In the genomic region with DNA sequence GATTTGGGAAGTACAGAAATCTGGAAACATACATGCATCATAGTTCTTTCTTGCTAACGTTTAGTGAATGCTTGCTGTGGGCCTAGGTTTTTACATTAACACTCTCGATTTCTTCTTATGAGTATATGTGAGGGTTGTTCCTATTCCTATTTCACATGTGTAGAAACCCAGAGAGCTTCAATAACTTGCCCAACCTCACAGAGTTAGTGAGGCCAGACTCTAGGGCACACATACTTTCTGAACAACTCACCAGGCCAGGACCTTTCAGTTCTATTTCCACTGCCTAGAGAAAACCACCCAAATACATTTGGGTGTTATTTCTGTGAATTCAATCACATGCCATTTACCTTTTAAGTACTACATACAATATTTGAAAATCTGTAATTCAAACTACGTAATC, we compare ENCODE assay signal across 13 cellular contexts. TPM values are rescaled to one million over a fixed set of nuclear protein-coding genes. Genes with fewer than 3 reads are reported as not detected.
DNase-seq lines count a peak whose midpoint lies in the region; ATAC-seq and TF ChIP-seq lines count a peak whose summit lies in the region.
"Had no signal": no experiment of that assay in that cellular context is flagged by ENCODE, and none has a peak within 500 bp of the region (broad histone marks: within the 10 kb centered on the region; RNA-seq: fewer than 3 reads in every experiment).

No MANE protein-coding gene starts in this region.

- H3K36me3 Mint-ChIP-seq in osteocyte (ENCODE audit: unreplicated experiment) = no peaks in the 10 kb centered on the region

- H3K4me3 ChIP-seq in HCT116 (replicated peaks in 1 of 2; ENCODE audit: low read depth in 1 of 2, low read length in 2 of 2) = no peak overlapping the region
- no peak overlapping the region for H3K4me3 ChIP-seq in vagina
- H3K4me3 ChIP-seq: right lobe of liver had no signal

- peak; percentile 95 for ATAC-seq in GM18870 (IDR thresholded peaks at IDR 0.05; ENCODE audit: unreplicated experiment)
- ATAC-seq in HCT116 = peak; percentile 42; the same call in 1 of the 2 replicates
- peak; percentile 92 for ATAC-seq in HG03469 (IDR thresholded peaks at IDR 0.05; ENCODE audit: unreplicated experiment)
- ATAC-seq in foreskin keratinocyte = no peak
- ATAC-seq: HepG2, left ventricle myocardium superior, right lobe of liver had no signal

- no TSS peak for BruUV-seq in HCT116 (replicated peaks; lab: Mats Ljungman, UMichigan)

- H3K27me3 Mint-ChIP-seq in osteocyte (ENCODE audit: unreplicated experiment) = peaks cover 31% of the 10 kb centered on the region

- H3K4me1 ChIP-seq in HCT116 (ENCODE audit: control insufficient read depth in 1 of 2, insufficient read depth in 2 of 2, low read length in 2 of 2) (peaks cover 3 to 10% of the 10 kb centered on the region in 2 experiments; a peak in 1 of 4 replicates), foreskin keratinocyte (no peaks in the 10 kb centered on the region), vagina (peaks cover 11% of the 10 kb centered on the region)
- H3K4me1 ChIP-seq: right lobe of liver had no signal

- H3K36me3 ChIP-seq in HCT116 (ENCODE audit: control insufficient read depth in 1 of 2, insufficient read depth in 2 of 2, low read length in 2 of 2) = no peaks in the 10 kb centered on the region
- H3K36me3 ChIP-seq in vagina = no peaks in the 10 kb centered on the region
- H3K36me3 ChIP-seq: right lobe of liver had no signal

- TF ChIP-seq RAD21 in HCT116 (IDR thresholded peaks at IDR 0.05; ENCODE audit: low read depth) = no peak

- intact Hi-C loops in HCT116 (cut with micrococcal nuclease) (no loop called here), vagina (cut with DNase I) (no loop called here)

- H3K79me2 ChIP-seq in HCT116 (ENCODE audit: insufficient read depth, low read length) = no peaks in the 10 kb centered on the region

- POLR2A ChIA-PET in HCT116 (lab: Charles Lee) = no interaction called here

- TF ChIP-seq CTCF in HCT116 (IDR thresholded peaks at IDR 0.05 in 2 of 3, conservative IDR thresholded peaks at IDR 0.05 in 1 of 3; ENCODE audit: borderline replicate concordance in 1 of 3, insufficient read depth in 1 of 3, low read depth in 2 of 3, low read length in 2 of 3) (no peak), osteocyte (IDR thresholded peaks at IDR 0.05) (no peak), foreskin keratinocyte (conservative IDR thresholded peaks at IDR 0.05) (no peak), vagina (IDR thresholded peaks at IDR 0.05) (no peak)

- no peaks in the 10 kb centered on the region for H3K9me2 ChIP-seq in HCT116 (ENCODE audit: insufficient read depth)

- H4K20me1 ChIP-seq in HCT116 (ENCODE audit: insufficient read depth) = no peaks in the 10 kb centered on the region

- H3K27me3 ChIP-seq in HCT116 (ENCODE audit: insufficient read depth, low read length) = no peaks in the 10 kb centered on the region
- no peaks in the 10 kb centered on the region for H3K27me3 ChIP-seq in foreskin keratinocyte
- H3K27me3 ChIP-seq in vagina = no peaks in the 10 kb centered on the region

- DNase-seq in HCT116 (ENCODE audit: low read depth, low spot score) = no peak
- no peak for DNase-seq in osteocyte (ENCODE audit: extremely low spot score, unreplicated experiment)
- no peak for DNase-seq in dermis blood vessel endothelial cell
- no peak for DNase-seq in foreskin keratinocyte
- no peak for DNase-seq in vagina (ENCODE audit: extremely low spot score in 2 of 2)
- DNase-seq in NCI-H128 (lab: John Stamatoyannopoulos, UW; ENCODE audit: unreplicated experiment) = no peak
- DNase-seq: left ventricle myocardium superior, NCI-H524 treated with DMSO at 0.1 percent for 48 hours, right lobe of liver had no signal

- H3K4me1 Mint-ChIP-seq in osteocyte (ENCODE audit: unreplicated experiment) = peaks cover 23% of the 10 kb centered on the region

- RAD21 ChIA-PET in HCT116 (lab: Charles Lee; ENCODE audit: low non-redundant PET in 1 of 2, low total read pairs in 2 of 2, uncharacterized antibody in 2 of 2, unreplicated experiment in 2 of 2) = no interaction called here

- H3K4me2 ChIP-seq in HCT116 (ENCODE audit: low read length) = peak overlapping the region; percentile 2; the same call in 1 of the 2 replicates

- no peak for TF ChIP-seq POLR2A in HCT116 (IDR thresholded peaks at IDR 0.05; ENCODE audit: borderline replicate concordance, extremely low read depth, insufficient read depth, insufficient read length)
- no peak for TF ChIP-seq POLR2A in vagina (IDR thresholded peaks at IDR 0.05)

- H3K4me3 Mint-ChIP-seq in osteocyte (ENCODE audit: unreplicated experiment) = no peak overlapping the region
- H3K4me3 Mint-ChIP-seq: T-helper 2 cell treated with Interferon-gamma antibody and Interleukin-4, amounts not matched to agents 5 μg/mL and 100 μg/mL, for 36 hours had no signal

- H3K9ac ChIP-seq in HCT116 (ENCODE audit: low read length) = no peak overlapping the region

- CTCF ChIA-PET in HCT116 (lab: Charles Lee) = interaction anchor here (1.2 kb wide), 1 partner anchor 12 kb away, joined by 3 read pairs; no protein-coding TSS in a partner anchor

- no peaks in the 10 kb centered on the region for H3K9me3 Mint-ChIP-seq in osteocyte (ENCODE audit: unreplicated experiment)
- H3K9me3 Mint-ChIP-seq: T-helper 2 cell treated with Interferon-gamma antibody and Interleukin-4, amounts not matched to agents 5 μg/mL and 100 μg/mL, for 36 hours had no signal

- peak overlapping the region; percentile 36 for H3K27ac Mint-ChIP-seq in osteocyte (ENCODE audit: unreplicated experiment)
- H3K27ac Mint-ChIP-seq: T-helper 2 cell treated with Interferon-gamma antibody and Interleukin-4, amounts not matched to agents 5 μg/mL and 100 μg/mL, for 36 hours had no signal

- H2AFZ ChIP-seq in HCT116 (ENCODE audit: low read depth, low read length, poor library complexity, severe bottlenecking) = peak overlapping the region; percentile 17

- H3K9me3 ChIP-seq in HCT116 (ENCODE audit: control insufficient read depth in 1 of 2, insufficient read depth in 1 of 2, low read depth in 1 of 2, low read length in 2 of 2) (no peaks in the 10 kb centered on the region), vagina (no peaks in the 10 kb centered on the region)
- H3K9me3 ChIP-seq: right lobe of liver had no signal

- H3K27ac ChIP-seq in HCT116 (ENCODE audit: low read depth, low read length) (no peak overlapping the region), foreskin keratinocyte (no peak overlapping the region), vagina (no peak overlapping the region)
- H3K27ac ChIP-seq: right lobe of liver had no signal

TF ChIP-seq in HCT116, 20 proteins besides CTCF, POLR2A, EP300 and RAD21:
- no peak for TF ChIP-seq CBX3 (IDR thresholded peaks at IDR 0.05; ENCODE audit: low read depth)
- TF ChIP-seq EGR1 (IDR thresholded peaks at IDR 0.05; ENCODE audit: low read depth) = no peak
- TF ChIP-seq ZNF274 (IDR thresholded peaks at IDR 0.05; ENCODE audit: low read depth, low read length) = no peak
- no peak for TF ChIP-seq EZH2phosphoT487 (IDR thresholded peaks at IDR 0.05; ENCODE audit: borderline replicate concordance)
- no peak for TF ChIP-seq ZFX (IDR thresholded peaks at IDR 0.05)
- TF ChIP-seq, protein P1, sequence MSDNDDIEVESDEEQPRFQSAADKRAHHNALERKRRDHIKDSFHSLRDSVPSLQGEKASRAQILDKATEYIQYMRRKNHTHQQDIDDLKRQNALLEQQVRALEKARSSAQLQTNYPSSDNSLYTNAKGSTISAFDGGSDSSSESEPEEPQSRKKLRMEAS (IDR thresholded peaks at IDR 0.05) = no peak
- TF ChIP-seq REST (IDR thresholded peaks at IDR 0.05; ENCODE audit: low read depth) = no peak
- no peak for TF ChIP-seq ELF1 (IDR thresholded peaks at IDR 0.05; ENCODE audit: borderline replicate concordance, low read depth)
- no peak for TF ChIP-seq YY1 (IDR thresholded peaks at IDR 0.05; ENCODE audit: extremely low read depth, insufficient replicate concordance, low read depth, low read length)
- TF ChIP-seq FOSL1 (IDR thresholded peaks at IDR 0.05; ENCODE audit: low read depth) = no peak
- no peak for TF ChIP-seq TCF7L2 (IDR thresholded peaks at IDR 0.05; ENCODE audit: borderline replicate concordance, extremely low read depth, insufficient read depth, insufficient read length)
- TF ChIP-seq CEBPB (IDR thresholded peaks at IDR 0.05; ENCODE audit: low read depth) = no peak
- TF ChIP-seq JUND (IDR thresholded peaks at IDR 0.05) = no peak
- no peak for TF ChIP-seq SRF (IDR thresholded peaks at IDR 0.05; ENCODE audit: low read depth)
- no peak for TF ChIP-seq SP1 (IDR thresholded peaks at IDR 0.05; ENCODE audit: low read depth)
- no peak for TF ChIP-seq EZH2 (IDR thresholded peaks at IDR 0.05)

RNA-seq across cellular contexts. Expression of gene KCTD1, which starts 8.2 kb away (rescaled TPM):
- total RNA-seq in HCT116 (2021; ENCODE audit: unreplicated experiment) (16.8 TPM), osteocyte (25.7 and 28.9 TPM in 2 replicates), dermis blood vessel endothelial cell (6.7 and 7.0 TPM in 2 replicates), foreskin keratinocyte (46.6 and 50.5 TPM in 2 replicates), vagina (46.9 TPM)
- polyA plus RNA-seq in HCT116 (2012) = 13.1 and 13.7 TPM in 2 replicates
- 33.7 and 34.9 TPM in 2 replicates for polyA plus RNA-seq in foreskin keratinocyte
